11 cellular contexts compared by ENCODE assay signal in genomic region chr10:125156196-125156595, GRCh38. TPM values are rescaled to one million over a fixed set of nuclear protein-coding genes. Genes with fewer than 3 reads are reported as not detected.
DNase-seq lines count a peak whose midpoint lies in the region; ATAC-seq, FAIRE-seq and TF ChIP-seq lines count a peak whose summit lies in the region.
"Had no signal": no experiment of that assay in that cellular context is flagged by ENCODE, and none has a peak within 500 bp of the region (broad histone marks: within the 10 kb centered on the region; RNA-seq: fewer than 3 reads in every experiment).

No MANE protein-coding gene starts in this region.

- H3K9me3 ChIP-seq in HUES48 (ENCODE audit: control insufficient read depth, insufficient read depth, low read length), result no peaks in the 10 kb centered on the region
- no peaks in the 10 kb centered on the region for H3K9me3 ChIP-seq in left lung
- no peaks in the 10 kb centered on the region for H3K9me3 ChIP-seq in mucosa of descending colon

- H3K27ac ChIP-seq in HUES48 (ENCODE audit: low read depth, low read length) (peak overlapping the region; percentile 92), left lung (peak overlapping the region; percentile 97), substantia nigra (ENCODE audit: low read depth, low read length, poor library complexity, severe bottlenecking) (peak overlapping the region; percentile 86)

- FAIRE-seq in bronchial epithelial cell (lab: Jason Lieb, UNC), result no peak

- H3K27me3 ChIP-seq in HUES48 (ENCODE audit: control insufficient read depth, insufficient read depth, low read length) (no peaks in the 10 kb centered on the region), bronchial epithelial cell (ENCODE audit: control insufficient read depth, insufficient read depth, low read length) (no peaks in the 10 kb centered on the region), left lung (peaks cover 0 to under 1% of the 10 kb centered on the region in 2 donors)

- H3K36me3 ChIP-seq in HUES48 (ENCODE audit: control insufficient read depth, insufficient read depth, low read length), result peaks cover 1% of the 10 kb centered on the region
- H3K36me3 ChIP-seq in bronchial epithelial cell (ENCODE audit: control insufficient read depth, insufficient read depth, low read length), result peaks cover under 1% of the 10 kb centered on the region
- no peaks in the 10 kb centered on the region for H3K36me3 ChIP-seq in left lung
- H3K36me3 ChIP-seq in mucosa of descending colon (ENCODE audit: low read depth), result no peaks in the 10 kb centered on the region

- no peak for TF ChIP-seq CTCF in bronchial epithelial cell (IDR thresholded peaks at IDR 0.05; ENCODE audit: insufficient read depth, low read length, severe bottlenecking)
- TF ChIP-seq CTCF in left lung (IDR thresholded peaks at IDR 0.05), result no peak
- no peak for TF ChIP-seq CTCF in mucosa of descending colon (IDR thresholded peaks at IDR 0.05)

- intact Hi-C loops in left lung (cut with DNase I) (loop anchor here in 1 of 2 donors (10.0 kb wide), 1 partner anchor 101 kb away; no protein-coding TSS in a partner anchor), mucosa of descending colon (cut with DNase I, micrococcal nuclease) (no loop called here)

- DNase-seq in bronchial epithelial cell (ENCODE audit: low read depth) (peak; percentile 48), left lung (no peak), substantia nigra (lab: John Stamatoyannopoulos, UW) (no peak), DMS79 treated with DMSO at 0.1 percent for 48 hours (lab: John Stamatoyannopoulos, UW) (no peak), mucosa of descending colon (no peak), NCI-H748 treated with DMSO at 0.1 percent for 48 hours (lab: John Stamatoyannopoulos, UW) (no peak), NCI-H2081 (lab: John Stamatoyannopoulos, UW) (no peak)
- DNase-seq: activated naive CD8-positive, alpha-beta T cell treated with anti-CD3 and anti-CD28 coated beads, Interleukin-2, amount 10 ng/mL, durations not matched to agents 7 days and 5 days; nucleus accumbens had no signal

- ATAC-seq in left lung (no peak), mucosa of descending colon (no peak)
- ATAC-seq: activated CD4-positive, CD25-positive, alpha-beta regulatory T cell treated with anti-CD3 and anti-CD28 coated beads, Interleukin-2, amount 50 U/mL, for 24 hours had no signal

- H3K4me1 ChIP-seq in HUES48 (ENCODE audit: control insufficient read depth, insufficient read depth, low read length) (peaks cover 52% of the 10 kb centered on the region), left lung (peaks cover 38 to 70% of the 10 kb centered on the region in 2 donors), mucosa of descending colon (ENCODE audit: low read depth) (peaks cover 41% of the 10 kb centered on the region)

- H3K4me3 ChIP-seq in HUES48 (ENCODE audit: low read depth, low read length) (peak overlapping the region; percentile 80), bronchial epithelial cell (ENCODE audit: low read depth, low read length) (no peak overlapping the region), left lung (no peak overlapping the region), mucosa of descending colon (no peak overlapping the region)

- H3K9ac ChIP-seq in HUES48 (ENCODE audit: low read depth, low read length), result no peak overlapping the region

RNA-seq across cellular contexts. Expression of gene CTBP2, which starts 4.2 kb away (rescaled TPM):
- total RNA-seq in bronchial epithelial cell (123 and 141 TPM in 2 replicates), left lung (10 to 100 TPM; 71.2 to 77.6 TPM), mucosa of descending colon (100 to 1,000 TPM; 109 to 137 (median 121) TPM)
